12 cellular contexts compared by ENCODE assay signal in the genomic region with DNA sequence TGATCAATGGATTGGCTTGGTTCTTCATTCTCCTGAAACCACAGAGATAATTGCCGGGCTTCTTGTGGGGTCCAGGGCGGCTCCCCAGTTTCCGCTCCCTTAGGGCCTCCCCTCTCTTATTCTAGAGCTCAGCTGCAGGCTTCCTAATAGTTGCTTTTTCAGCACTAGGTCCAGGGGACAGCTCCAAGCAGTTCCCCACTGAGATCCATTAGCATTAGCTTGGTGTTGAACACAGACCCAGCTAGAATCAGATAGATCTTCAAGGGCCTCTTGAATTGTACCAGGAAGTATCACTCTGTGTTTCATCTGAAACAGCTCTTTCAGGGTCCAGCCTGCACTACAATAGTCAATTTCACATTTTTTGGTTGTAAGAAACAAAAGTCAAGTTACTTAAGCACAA.
DNase-seq lines count a peak whose midpoint lies in the region; ATAC-seq and TF ChIP-seq lines count a peak whose summit lies in the region.
"Had no signal": no experiment of that assay in that cellular context is flagged by ENCODE, and none has a peak within 500 bp of the region (broad histone marks: within the 10 kb centered on the region; RNA-seq: fewer than 3 reads in every experiment).

No MANE protein-coding gene starts in this region.

- no peaks in the 10 kb centered on the region for H3K4me1 ChIP-seq in ascending aorta
- H3K4me1 ChIP-seq: spleen had no signal

- H3K9me3 Mint-ChIP-seq in activated CD8-positive, alpha-beta T cell treated with anti-CD3 and anti-CD28 coated beads, Interleukin-2, amount 10 ng/mL, durations not matched to agents 7 days and 5 days (ENCODE audit: insufficient read depth), result no peaks in the 10 kb centered on the region
- H3K9me3 Mint-ChIP-seq in glutamatergic neuron (ENCODE audit: unreplicated experiment), result peaks cover 4% of the 10 kb centered on the region
- H3K9me3 Mint-ChIP-seq: activated naive CD8-positive, alpha-beta T cell treated with anti-CD3 and anti-CD28 coated beads, Interleukin-2, amount 10 ng/mL, durations not matched to agents 7 days and 5 days; mesothelial cell of epicardium had no signal

- H3K27ac Mint-ChIP-seq in activated CD8-positive, alpha-beta T cell treated with anti-CD3 and anti-CD28 coated beads, Interleukin-2, amount 10 ng/mL, durations not matched to agents 7 days and 5 days, result no peak overlapping the region
- no peak overlapping the region for H3K27ac Mint-ChIP-seq in glutamatergic neuron (ENCODE audit: unreplicated experiment)
- H3K27ac Mint-ChIP-seq: activated naive CD8-positive, alpha-beta T cell treated with anti-CD3 and anti-CD28 coated beads, Interleukin-2, amount 10 ng/mL, durations not matched to agents 7 days and 5 days; mesothelial cell of epicardium had no signal

- H3K36me3 ChIP-seq in ascending aorta, result no peaks in the 10 kb centered on the region
- H3K36me3 ChIP-seq in MG63, result no peaks in the 10 kb centered on the region
- H3K36me3 ChIP-seq: spleen had no signal

- POLR2A ChIA-PET in activated CD8-positive, alpha-beta T cell treated with anti-CD3 and anti-CD28 coated beads, Interleukin-2, amount 10 ng/mL, durations not matched to agents 7 days and 5 days (lab: Charles Lee), result no interaction called here

- H3K27me3 ChIP-seq in ascending aorta (no peaks in the 10 kb centered on the region), MG63 (no peaks in the 10 kb centered on the region)

- in situ Hi-C loops in Caki2 (cut with HindIII; ENCODE audit: low pct_unique_long_range_greater_than_20kb, low sequenced_read_pairs), result no loop called here

- H3K27me3 Mint-ChIP-seq in activated CD8-positive, alpha-beta T cell treated with anti-CD3 and anti-CD28 coated beads, Interleukin-2, amount 10 ng/mL, durations not matched to agents 7 days and 5 days (ENCODE audit: low read depth), result peaks cover 12% of the 10 kb centered on the region
- H3K27me3 Mint-ChIP-seq in glutamatergic neuron (ENCODE audit: unreplicated experiment), result peaks cover 7% of the 10 kb centered on the region

- CTCF ChIA-PET in activated CD8-positive, alpha-beta T cell treated with anti-CD3 and anti-CD28 coated beads, Interleukin-2, amount 10 ng/mL, durations not matched to agents 7 days and 5 days (lab: Charles Lee), result no interaction called here

- no peak overlapping the region for H3K27ac ChIP-seq in ascending aorta
- H3K27ac ChIP-seq: spleen had no signal

- no peaks in the 10 kb centered on the region for H3K9me3 ChIP-seq in ascending aorta
- no peaks in the 10 kb centered on the region for H3K9me3 ChIP-seq in MG63
- H3K9me3 ChIP-seq: spleen had no signal

- DNase-seq in Caki2 (ENCODE audit: low read depth), result peak; percentile 26
- peak; percentile 64 for DNase-seq in Jurkat, Clone E6-1 (ENCODE audit: low read depth, low spot score)
- peak; percentile 24 for DNase-seq in activated CD8-positive, alpha-beta T cell treated with anti-CD3 and anti-CD28 coated beads, Interleukin-2, amount 10 ng/mL, durations not matched to agents 7 days and 5 days
- peak; percentile 84 for DNase-seq in iPS-NIHi11 (ENCODE audit: low spot score)
- DNase-seq in glutamatergic neuron, result no peak
- no peak for DNase-seq in ascending aorta (ENCODE audit: low spot score in 2 of 2)
- DNase-seq in MG63, result no peak
- DNase-seq: activated naive CD8-positive, alpha-beta T cell treated with anti-CD3 and anti-CD28 coated beads, Interleukin-2, amount 10 ng/mL, durations not matched to agents 7 days and 5 days; spleen; stimulated activated naive CD8-positive, alpha-beta T cell treated with anti-CD3 and anti-CD28 coated beads, Interleukin-15, Interleukin-2, amounts not matched to agents 100 U/mL and 50 U/mL, for 24 hours had no signal

- no peak for TF ChIP-seq CTCF in glutamatergic neuron (IDR thresholded peaks at IDR 0.05; ENCODE audit: partially characterized antibody, unreplicated experiment)
- no peak for TF ChIP-seq CTCF in ascending aorta (IDR thresholded peaks at IDR 0.05)

- no peak for ATAC-seq in activated CD8-positive, alpha-beta T cell treated with anti-CD3 and anti-CD28 coated beads, Interleukin-2, amount 10 ng/mL, durations not matched to agents 7 days and 5 days
- ATAC-seq in HG02623 (IDR thresholded peaks at IDR 0.05; ENCODE audit: unreplicated experiment), result no peak
- ATAC-seq: stimulated activated naive CD8-positive, alpha-beta T cell treated with anti-CD3 and anti-CD28 coated beads, Interleukin-15, Interleukin-2, amounts not matched to agents 100 U/mL and 50 U/mL, for 24 hours had no signal

- H3K4me3 ChIP-seq in Jurkat, Clone E6-1 (ENCODE audit: low read length), result no peak overlapping the region
- H3K4me3 ChIP-seq in ascending aorta, result no peak overlapping the region
- H3K4me3 ChIP-seq in MG63, result no peak overlapping the region
- H3K4me3 ChIP-seq: spleen had no signal

- intact Hi-C loops in ascending aorta (cut with DNase I), result no loop called here

- no peak overlapping the region for H3K4me3 Mint-ChIP-seq in activated CD8-positive, alpha-beta T cell treated with anti-CD3 and anti-CD28 coated beads, Interleukin-2, amount 10 ng/mL, durations not matched to agents 7 days and 5 days
- H3K4me3 Mint-ChIP-seq in glutamatergic neuron (ENCODE audit: unreplicated experiment), result no peak overlapping the region
- H3K4me3 Mint-ChIP-seq: activated naive CD8-positive, alpha-beta T cell treated with anti-CD3 and anti-CD28 coated beads, Interleukin-2, amount 10 ng/mL, durations not matched to agents 7 days and 5 days; mesothelial cell of epicardium had no signal

- no peaks in the 10 kb centered on the region for H3K36me3 Mint-ChIP-seq in activated CD8-positive, alpha-beta T cell treated with anti-CD3 and anti-CD28 coated beads, Interleukin-2, amount 10 ng/mL, durations not matched to agents 7 days and 5 days (ENCODE audit: low read depth)
- peaks cover 4% of the 10 kb centered on the region for H3K36me3 Mint-ChIP-seq in glutamatergic neuron (ENCODE audit: unreplicated experiment)
- H3K36me3 Mint-ChIP-seq: activated naive CD8-positive, alpha-beta T cell treated with anti-CD3 and anti-CD28 coated beads, Interleukin-2, amount 10 ng/mL, durations not matched to agents 7 days and 5 days; mesothelial cell of epicardium had no signal

- no peaks in the 10 kb centered on the region for H3K4me1 Mint-ChIP-seq in activated CD8-positive, alpha-beta T cell treated with anti-CD3 and anti-CD28 coated beads, Interleukin-2, amount 10 ng/mL, durations not matched to agents 7 days and 5 days (ENCODE audit: low read depth)
- H3K4me1 Mint-ChIP-seq in glutamatergic neuron (ENCODE audit: low read depth, unreplicated experiment), result peaks cover 28% of the 10 kb centered on the region
- H3K4me1 Mint-ChIP-seq: activated naive CD8-positive, alpha-beta T cell treated with anti-CD3 and anti-CD28 coated beads, Interleukin-2, amount 10 ng/mL, durations not matched to agents 7 days and 5 days had no signal

Comparison
In these comparisons a context has a peak if more than half of its experiments do, and no peak if none do; other contexts are left out.
1. DNase-seq: peak in Caki2 (single experiment), Jurkat, Clone E6-1 (single experiment), activated CD8-positive, alpha-beta T cell treated with anti-CD3 and anti-CD28 coated beads, Interleukin-2, amount 10 ng/mL, durations not matched to agents 7 days and 5 days (single experiment) and iPS-NIHi11 (single experiment); none in glutamatergic neuron (single experiment), ascending aorta (0 of 2) and MG63 (single experiment).